ENCODE assay signal across 2 cellular contexts in genomic region chr4:78561677-78562076, GRCh38.
TF ChIP-seq lines count a peak whose summit lies in the region.

No MANE protein-coding gene starts in this region.

TF ChIP-seq in GM23338, 12 proteins besides CTCF, POLR2A, EP300 and RAD21 (continued from another document):
- no peak for TF ChIP-seq ZNF462 (CRISPR knock-in tag; IDR thresholded peaks at IDR 0.05)
- no peak for TF ChIP-seq REST (IDR thresholded peaks at IDR 0.05; ENCODE audit: unreplicated experiment)
- TF ChIP-seq EZH2phosphoT487 (IDR thresholded peaks at IDR 0.05; ENCODE audit: unreplicated experiment), result no peak
- TF ChIP-seq POLR2AphosphoS5 (IDR thresholded peaks at IDR 0.05; ENCODE audit: low read depth), result no peak
- TF ChIP-seq ZNF114 (CRISPR knock-in tag; IDR thresholded peaks at IDR 0.05), result no peak
- no peak for TF ChIP-seq STAT1 (IDR thresholded peaks at IDR 0.05; ENCODE audit: unreplicated experiment)
- TF ChIP-seq EZH2 (IDR thresholded peaks at IDR 0.05; ENCODE audit: low read depth, unreplicated experiment), result no peak
- no peak for TF ChIP-seq ZNF331 (CRISPR knock-in tag; IDR thresholded peaks at IDR 0.05; ENCODE audit: low read depth)
- no peak for TF ChIP-seq ETS1 (IDR thresholded peaks at IDR 0.05)
- TF ChIP-seq CREB1 (CRISPR knock-in tag; IDR thresholded peaks at IDR 0.05; ENCODE audit: low read depth), result no peak
- no peak for TF ChIP-seq JUNB (IDR thresholded peaks at IDR 0.05; ENCODE audit: unreplicated experiment)

TF ChIP-seq in liver, 16 proteins besides CTCF, POLR2A, EP300 and RAD21 (continued from another document):
- no peak for TF ChIP-seq REST (IDR thresholded peaks at IDR 0.05)
TF ChIP-seq in liver: peak in this region for 1.
